ENCODE assay signal across 1 cellular context in genomic region chr3:58433400-58434169, GRCh38.
TF ChIP-seq lines count a peak whose summit lies in the region.

Gene PDHB (minus strand): TSS chr3:58433832. CDS start chr3:58433809, 23 bp downstream.

TF ChIP-seq in HEK293, 187 proteins besides CTCF, POLR2A, EP300 and RAD21 (continued from another document and continues in another):
- TF ChIP-seq HIC1 (tag by site-specific recombination; IDR thresholded peaks at IDR 0.05): peak; percentile 73
- 0 out of 2 replicates have a peak, but pooled peaks have one; percentile 54 for TF ChIP-seq KLF10 (tag by site-specific recombination; IDR thresholded peaks at IDR 0.05)
- no peak for TF ChIP-seq ZNF157 (tag by site-specific recombination; IDR thresholded peaks at IDR 0.05)
- peak; percentile 78 for TF ChIP-seq ZBTB8A (tag by site-specific recombination; IDR thresholded peaks at IDR 0.05)
- TF ChIP-seq ZNF76 (tag by site-specific recombination; IDR thresholded peaks at IDR 0.05; ENCODE audit: borderline replicate concordance, low read depth): peak; percentile 69; the same call in 1 of the 2 replicates
- peak; percentile 54; the same call in 1 of the 2 replicates for TF ChIP-seq WT1 (tag by site-specific recombination; IDR thresholded peaks at IDR 0.05)
- peak; percentile 55; the same call in 1 of the 2 replicates for TF ChIP-seq ZNF394 (tag by site-specific recombination; IDR thresholded peaks at IDR 0.05; ENCODE audit: borderline replicate concordance)
- peak; percentile 86; the same call in 1 of the 2 replicates for TF ChIP-seq ZXDB (tag by site-specific recombination; IDR thresholded peaks at IDR 0.05)
- peak; percentile 33; the same call in 1 of the 2 replicates for TF ChIP-seq GLIS1 (tag by site-specific recombination; IDR thresholded peaks at IDR 0.05)
- TF ChIP-seq SCRT2 (tag by site-specific recombination; IDR thresholded peaks at IDR 0.05): peak; percentile 91
- no peak for TF ChIP-seq ZNF148 (tag by site-specific recombination; IDR thresholded peaks at IDR 0.05; ENCODE audit: borderline replicate concordance)
- TF ChIP-seq SP7 (tag by site-specific recombination; IDR thresholded peaks at IDR 0.05): peak; percentile 80
- peak; percentile 91 for TF ChIP-seq ZNF501 (tag by site-specific recombination; IDR thresholded peaks at IDR 0.05)
- TF ChIP-seq EGR2 (tag by site-specific recombination; IDR thresholded peaks at IDR 0.05; ENCODE audit: low read depth): peak; percentile 62
- TF ChIP-seq ZNF580 (tag by site-specific recombination; IDR thresholded peaks at IDR 0.05): peak; percentile 62; the same call in 1 of the 2 replicates
- TF ChIP-seq ZNF391 (tag by site-specific recombination; IDR thresholded peaks at IDR 0.05; ENCODE audit: borderline replicate concordance, low read depth): 0 out of 2 replicates have a peak, but pooled peaks have one; percentile 19
- no peak for TF ChIP-seq SETDB1 (IDR thresholded peaks at IDR 0.05; ENCODE audit: insufficient read length, low read length)
- peak; percentile 59 for TF ChIP-seq SP2 (tag by site-specific recombination; IDR thresholded peaks at IDR 0.05)
- 0 out of 2 replicates have a peak, but pooled peaks have one; percentile 45 for TF ChIP-seq ZNF2 (tag by site-specific recombination; IDR thresholded peaks at IDR 0.05)
- TF ChIP-seq ZBTB10 (tag by site-specific recombination; IDR thresholded peaks at IDR 0.05): peak; percentile 92
- peak; percentile 56 for TF ChIP-seq ZIC2 (tag by site-specific recombination; IDR thresholded peaks at IDR 0.05)
- no peak for TF ChIP-seq ATF2 (tag by site-specific recombination; IDR thresholded peaks at IDR 0.05; ENCODE audit: low read depth)
- TF ChIP-seq ZNF398 (tag by site-specific recombination; IDR thresholded peaks at IDR 0.05): peak; percentile 27; the same call in 1 of the 2 replicates
- TF ChIP-seq YY2 (tag by site-specific recombination; IDR thresholded peaks at IDR 0.05): peak; percentile 84
- TF ChIP-seq ZNF623 (tag by site-specific recombination; IDR thresholded peaks at IDR 0.05): no peak
- peak; percentile 66 for TF ChIP-seq ZBTB17 (tag by site-specific recombination; IDR thresholded peaks at IDR 0.05)
- 0 out of 2 replicates have a peak, but pooled peaks have one; percentile 54 for TF ChIP-seq ZNF10 (tag by site-specific recombination; IDR thresholded peaks at IDR 0.05)
- TF ChIP-seq KLF16 (tag by site-specific recombination; IDR thresholded peaks at IDR 0.05): peak; percentile 58; the same call in 1 of the 2 replicates
- no peak; the same call in 1 of the 2 replicates for TF ChIP-seq ZBTB48 (tag by site-specific recombination; IDR thresholded peaks at IDR 0.05)
- peak; percentile 75; the same call in 1 of the 2 replicates for TF ChIP-seq KLF17 (tag by site-specific recombination; IDR thresholded peaks at IDR 0.05)
- TF ChIP-seq YY1 (tag by site-specific recombination; IDR thresholded peaks at IDR 0.05): peak; percentile 87
- TF ChIP-seq ZEB2 (tag by site-specific recombination; IDR thresholded peaks at IDR 0.05): peak; percentile 84; the same call in 1 of the 2 replicates
- TF ChIP-seq ZBTB11 (tag by site-specific recombination; conservative IDR thresholded peaks at IDR 0.05; ENCODE audit: low read depth): peak; percentile 47
- no peak for TF ChIP-seq ZNF266 (tag by site-specific recombination; IDR thresholded peaks at IDR 0.05; ENCODE audit: low read depth)
- peak; percentile 49; the same call in 1 of the 2 replicates for TF ChIP-seq ZSCAN30 (tag by site-specific recombination; IDR thresholded peaks at IDR 0.05)
- peak; percentile 65; the same call in 1 of the 2 replicates for TF ChIP-seq ZNF324 (tag by site-specific recombination; IDR thresholded peaks at IDR 0.05)
- TF ChIP-seq ZBTB26 (tag by site-specific recombination; optimal IDR thresholded peaks at IDR 0.05): peak; percentile 92
- no peak; the same call in 1 of the 2 replicates for TF ChIP-seq ZNF146 (tag by site-specific recombination; IDR thresholded peaks at IDR 0.05)
- no peak for TF ChIP-seq ZNF654 (tag by site-specific recombination; IDR thresholded peaks at IDR 0.05; ENCODE audit: low read depth)
- TF ChIP-seq ZNF202 (tag by site-specific recombination; IDR thresholded peaks at IDR 0.05; ENCODE audit: borderline replicate concordance): no peak
- TF ChIP-seq GLIS2 (tag by site-specific recombination; IDR thresholded peaks at IDR 0.05): peak; percentile 84
- TF ChIP-seq ZNF843 (tag by site-specific recombination; IDR thresholded peaks at IDR 0.05): peak; percentile 63; the same call in 1 of the 2 replicates
